8 cellular contexts compared by ENCODE assay signal in genomic region chr17:82351713-82352488, GRCh38. TPM values are rescaled to one million over a fixed set of nuclear protein-coding genes. Genes with fewer than 3 reads are reported as not detected.
DNase-seq lines count a peak whose midpoint lies in the region; ATAC-seq and TF ChIP-seq lines count a peak whose summit lies in the region.

No MANE protein-coding gene starts in this region.

- H3F3A ChIP-seq in OCI-LY1 (ENCODE audit: insufficient read depth, low read length), result no peaks in the 10 kb centered on the region; the same call in 1 of the 2 replicates

- TF ChIP-seq CTCF in GM10266 (IDR thresholded peaks at IDR 0.05; ENCODE audit: control insufficient read depth, insufficient read depth, low read depth, missing control alignments) (peak; percentile 92), OCI-LY1 (IDR thresholded peaks at IDR 0.05; ENCODE audit: low read length) (peak; percentile 92)

- H3K4me3 Mint-ChIP-seq in naive B cell, result no peak overlapping the region

- no peaks in the 10 kb centered on the region for H3K79me2 ChIP-seq in OCI-LY1 (ENCODE audit: insufficient read depth, low read length)

- H3K4me3 ChIP-seq in OCI-LY1 (ENCODE audit: low read depth, low read length, poor library complexity, severe bottlenecking), result no peak overlapping the region

- H3K27ac Mint-ChIP-seq in naive B cell, result peak overlapping the region in 1 of 6 donors; percentile 12

- H3K36me3 ChIP-seq in OCI-LY1 (ENCODE audit: insufficient read depth, low read length), result no peaks in the 10 kb centered on the region

- ATAC-seq in naive B cell (ENCODE audit: low read depth in 2 of 2), result peak; percentile 95 to 97
- no peak for ATAC-seq in GM21515 (IDR thresholded peaks at IDR 0.05; ENCODE audit: unreplicated experiment)

- peaks cover 41% of the 10 kb centered on the region for H3K4me1 ChIP-seq in OCI-LY1 (ENCODE audit: insufficient read depth, low read length, severe bottlenecking)

- peaks cover 9 to 45% (median 16%) of the 10 kb centered on the region in 3 donors for H3K27me3 Mint-ChIP-seq in naive B cell

- H3K4me2 ChIP-seq in OCI-LY1 (ENCODE audit: low read length), result peak overlapping the region; percentile 9; the same call in 1 of the 2 replicates

- H3K4me1 Mint-ChIP-seq in naive B cell, result peaks cover 0 to 6% (median 0%) of the 10 kb centered on the region in 3 donors

- H3K9ac ChIP-seq in OCI-LY1 (ENCODE audit: low read length), result no peak overlapping the region; the same call in 1 of the 2 replicates

- no peaks in the 10 kb centered on the region for H4K20me1 ChIP-seq in OCI-LY1 (ENCODE audit: insufficient read depth, low read length)

- H3K27ac ChIP-seq in OCI-LY1 (ENCODE audit: low read depth, low read length, poor library complexity, severe bottlenecking), result peak overlapping the region; percentile 91

- no peaks in the 10 kb centered on the region for H3K36me3 Mint-ChIP-seq in naive B cell

- no peaks in the 10 kb centered on the region for H3K27me3 ChIP-seq in OCI-LY1 (ENCODE audit: insufficient read depth, low read length)

- TF ChIP-seq POLR2A in erythroblast (IDR thresholded peaks at IDR 0.05; ENCODE audit: low read length), result no peak

- H3K9me3 Mint-ChIP-seq in naive B cell, result no peaks in the 10 kb centered on the region

- no peaks in the 10 kb centered on the region for H3K9me2 ChIP-seq in OCI-LY1 (ENCODE audit: low read depth, low read length)

- DNase-seq in GM10266 (ENCODE audit: extremely low spot score), result peak; percentile 89
- peak; percentile 77 for DNase-seq in HT1080 (ENCODE audit: low read depth)
- peak; percentile 83 for DNase-seq in activated CD8-positive, alpha-beta memory T cell treated with anti-CD3 and anti-CD28 coated beads, Interleukin-2, amount 50 U/mL, for 4 hours
- peak; percentile 85 to 92 for DNase-seq in erythroblast (lab: John Stamatoyannopoulos, UW)
- peak; percentile 81 for DNase-seq in naive B cell
- DNase-seq in stimulated activated CD8-positive, alpha-beta memory T cell treated with anti-CD3 and anti-CD28 coated beads, Interleukin-7, amount 100 ng/mL, for 24 hours (ENCODE audit: low read depth), result peak; percentile 53

- no peak overlapping the region for H2AFZ ChIP-seq in OCI-LY1 (ENCODE audit: low read length)

- no peaks in the 10 kb centered on the region for H3K9me3 ChIP-seq in OCI-LY1 (ENCODE audit: low read length)

RNA-seq across cellular contexts. Expression of gene TEX19, which starts 7.1 kb away (rescaled TPM):
- 1.4 and 2.1 TPM in 2 replicates for total RNA-seq in HT1080 (2014; rRNA removed; shearing (Covaris generic))
- polyA plus RNA-seq in HT1080 (2015; cell fraction: cytosol; rRNA removed), result 6.8 and 7.9 TPM in 2 replicates
- 3.3 and 3.7 TPM in 2 replicates for polyA plus RNA-seq in HT1080 (2015; cell fraction: nucleus; rRNA removed)
- not detected for polyA plus RNA-seq in naive B cell (ENCODE audit: low read depth in 6 of 6)

RNA-seq across cellular contexts. Expression of gene SECTM1, which starts 18.3 kb away (rescaled TPM):
- 0.24 TPM in 1 of 2 replicates, not detected in the other for total RNA-seq in HT1080 (2014; rRNA removed; shearing (Covaris generic))
- polyA plus RNA-seq in HT1080 (2015; cell fraction: cytosol; rRNA removed), result not detected in 2 replicates
- polyA plus RNA-seq in HT1080 (2015; cell fraction: nucleus; rRNA removed), result not detected in 2 replicates
- polyA plus RNA-seq in naive B cell (ENCODE audit: low read depth in 6 of 6), result 1 to 10 TPM in 1 of 6 donors, under 1 TPM in 1, not detected in 4; 0.19 to 2.2 TPM

RNA-seq across cellular contexts. Expression of gene UTS2R, which starts 19.7 kb away (rescaled TPM):
- total RNA-seq in HT1080 (2014; rRNA removed; shearing (Covaris generic)), result not detected in 2 replicates
- polyA plus RNA-seq in HT1080 (2015; cell fraction: cytosol; rRNA removed), result not detected in 2 replicates
- 0.10 TPM in 1 of 2 replicates, not detected in the other for polyA plus RNA-seq in HT1080 (2015; cell fraction: nucleus; rRNA removed)
- not detected for polyA plus RNA-seq in naive B cell (ENCODE audit: low read depth in 6 of 6)

RNA-seq across cellular contexts. Expression of gene CD7, which starts 34.5 kb away (rescaled TPM):
- not detected in 2 replicates for total RNA-seq in HT1080 (2014; rRNA removed; shearing (Covaris generic))
- polyA plus RNA-seq in HT1080 (2015; cell fraction: cytosol; rRNA removed), result not detected in 2 replicates
- polyA plus RNA-seq in HT1080 (2015; cell fraction: nucleus; rRNA removed), result not detected in 2 replicates
- 1 to 10 TPM in 2 of 6 donors, under 1 TPM in 2, not detected in 2; 0.50 to 1.5 (median 1.0) TPM for polyA plus RNA-seq in naive B cell (ENCODE audit: low read depth in 6 of 6)
